Comparison of ENCODE assay signal across 15 cellular contexts in the genomic region with DNA sequence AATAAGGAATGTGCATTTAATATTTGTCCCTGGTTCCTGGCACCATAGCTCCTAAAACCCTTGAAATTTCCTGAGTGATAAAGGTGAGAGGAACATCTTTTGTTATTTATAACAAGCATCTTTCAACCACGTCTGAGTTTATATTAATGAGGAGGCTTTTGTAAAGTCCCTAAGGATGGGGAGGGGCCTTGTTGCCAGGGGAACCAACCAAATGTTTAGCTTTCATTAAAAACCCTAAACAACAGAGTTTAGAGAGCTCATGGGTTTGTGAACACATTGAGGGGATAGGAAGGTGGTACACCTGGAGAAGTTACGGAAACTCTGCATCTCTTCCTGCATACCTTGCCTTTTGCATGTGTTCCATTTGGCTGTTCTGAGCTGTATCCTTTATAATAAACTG.
"Had no signal": no experiment of that assay in that cellular context is flagged by ENCODE, and none has a peak within 500 bp of the region (broad histone marks: within the 10 kb centered on the region; RNA-seq: fewer than 3 reads in every experiment).

No MANE protein-coding gene starts in this region.

- H3K9me3 Mint-ChIP-seq: activated naive CD4-positive, alpha-beta T cell treated with anti-CD3 and anti-CD28 coated beads, Interleukin-2, amount 50 U/mL, for 24 hours; central memory CD8-positive, alpha-beta T cell; natural killer cell; stimulated activated effector memory CD8-positive, alpha-beta T cell treated with anti-CD3 and anti-CD28 coated beads, Interleukin-12 subunit alpha, Interleukin-12 subunit beta, amount 100 ng/mL, for 72 hours; T-helper 1 cell treated with Interleukin-12 subunit alpha and Interleukin-12 subunit beta and Interleukin-4 antibody, amounts not matched to agents 30 μg/mL and 1 μg/mL, for 36 hours had no signal

- ATAC-seq: activated CD4-positive, CD25-positive, alpha-beta regulatory T cell treated with anti-CD3 and anti-CD28 coated beads, Interleukin-2, amount 50 U/mL, for 24 hours; esophagus mucosa; gastrocnemius medialis; heart right ventricle; natural killer cell; stimulated activated effector memory CD8-positive, alpha-beta T cell treated with anti-CD3 and anti-CD28 coated beads, Interleukin-12 subunit alpha, Interleukin-12 subunit beta, amount 100 ng/mL, for 72 hours; upper lobe of right lung had no signal

- H3K4me1 Mint-ChIP-seq: activated naive CD4-positive, alpha-beta T cell treated with anti-CD3 and anti-CD28 coated beads, Interleukin-2, amount 50 U/mL, for 24 hours; central memory CD8-positive, alpha-beta T cell; stimulated activated effector memory CD8-positive, alpha-beta T cell treated with anti-CD3 and anti-CD28 coated beads, Interleukin-12 subunit alpha, Interleukin-12 subunit beta, amount 100 ng/mL, for 72 hours had no signal

- H3K27me3 Mint-ChIP-seq: activated naive CD4-positive, alpha-beta T cell treated with anti-CD3 and anti-CD28 coated beads, Interleukin-2, amount 50 U/mL, for 24 hours; central memory CD8-positive, alpha-beta T cell had no signal

- H3K27ac Mint-ChIP-seq: activated naive CD4-positive, alpha-beta T cell treated with anti-CD3 and anti-CD28 coated beads, Interleukin-2, amount 50 U/mL, for 24 hours; natural killer cell; stimulated activated effector memory CD8-positive, alpha-beta T cell treated with anti-CD3 and anti-CD28 coated beads, Interleukin-12 subunit alpha, Interleukin-12 subunit beta, amount 100 ng/mL, for 72 hours; T-helper 1 cell treated with Interleukin-12 subunit alpha and Interleukin-12 subunit beta and Interleukin-4 antibody, amounts not matched to agents 30 μg/mL and 1 μg/mL, for 36 hours had no signal

- DNase-seq: activated CD4-positive, alpha-beta T cell treated with anti-CD3 and anti-CD28 coated beads, Interleukin-2, amount 50 U/mL, for 1 hour; activated gamma-delta T cell; gastrocnemius medialis; heart right ventricle; natural killer cell; nucleus accumbens; sigmoid colon; stimulated activated CD4-positive, alpha-beta T cell treated with anti-CD3 and anti-CD28 coated beads, Interleukin-4, amount 100 ng/mL, for 24 hours; upper lobe of right lung had no signal

- H3K4me3 Mint-ChIP-seq: activated naive CD4-positive, alpha-beta T cell treated with anti-CD3 and anti-CD28 coated beads, Interleukin-2, amount 50 U/mL, for 24 hours; central memory CD8-positive, alpha-beta T cell; natural killer cell; stimulated activated effector memory CD8-positive, alpha-beta T cell treated with anti-CD3 and anti-CD28 coated beads, Interleukin-12 subunit alpha, Interleukin-12 subunit beta, amount 100 ng/mL, for 72 hours; T-helper 1 cell treated with Interleukin-12 subunit alpha and Interleukin-12 subunit beta and Interleukin-4 antibody, amounts not matched to agents 30 μg/mL and 1 μg/mL, for 36 hours had no signal
